Comparison of ENCODE assay signal across 1 cellular context in genomic region chr6:22145294-22145693, GRCh38.
A peak's percentile ranks its signal among the peaks of the same experiment; 100 is the strongest.
TF ChIP-seq lines count a peak whose summit lies in the region.

No MANE protein-coding gene starts in this region.

TF ChIP-seq in GM23338, 12 proteins besides CTCF, POLR2A, EP300 and RAD21 (continued from another document):
- TF ChIP-seq ZNF462 (CRISPR knock-in tag; IDR thresholded peaks at IDR 0.05) = 0 out of 2 replicates have a peak, but pooled peaks have one; percentile 23
